In genomic region chr20:62507991-62508640, GRCh38 we compare ENCODE assay signal across 20 cellular contexts. TPM values are rescaled to one million over a fixed set of nuclear protein-coding genes. Genes with fewer than 3 reads are reported as not detected.
DNase-seq lines count a peak whose midpoint lies in the region; ATAC-seq, FAIRE-seq and TF ChIP-seq lines count a peak whose summit lies in the region.
"Had no signal": no experiment of that assay in that cellular context is flagged by ENCODE, and none has a peak within 500 bp of the region (broad histone marks: within the 10 kb centered on the region; RNA-seq: fewer than 3 reads in every experiment).

No MANE protein-coding gene starts in this region.

- H2BK12ac ChIP-seq in neuronal stem cell (ENCODE audit: low read length), result no peak overlapping the region

- H3K23ac ChIP-seq in neuronal stem cell (ENCODE audit: low read depth, low read length, poor library complexity), result no peak overlapping the region

- no peak overlapping the region for H2AFZ ChIP-seq in neuronal stem cell (ENCODE audit: low read length)
- H2AFZ ChIP-seq: GM23248 had no signal

- no peaks in the 10 kb centered on the region for H3K4me1 ChIP-seq in A549
- H3K4me1 ChIP-seq in SJCRH30, result peaks cover 50% of the 10 kb centered on the region
- H3K4me1 ChIP-seq in neuronal stem cell (ENCODE audit: control insufficient read depth in 2 of 2, insufficient read depth in 1 of 2, low read depth in 1 of 2, low read length in 2 of 2), result peaks cover 0 to 14% of the 10 kb centered on the region in 2 donors
- H3K4me1 ChIP-seq in A673 (ENCODE audit: insufficient read depth, low read length, poor library complexity, severe bottlenecking), result no peaks in the 10 kb centered on the region
- H3K4me1 ChIP-seq: BE2C, HAP-1 had no signal

- H3K4me3 ChIP-seq in A549 (no peak overlapping the region), SJCRH30 (no peak overlapping the region), neuronal stem cell (ENCODE audit: low read length in 2 of 2) (no peak overlapping the region), A673 (ENCODE audit: low read depth, low read length, poor library complexity, severe bottlenecking) (no peak overlapping the region)
- H3K4me3 ChIP-seq: GM23248, HAP-1 had no signal

- no peaks in the 10 kb centered on the region for H3K9me3 ChIP-seq in A549
- no peaks in the 10 kb centered on the region for H3K9me3 ChIP-seq in SJCRH30 (replicated peaks)
- H3K9me3 ChIP-seq in neuronal stem cell (replicated peaks in 1 of 2; ENCODE audit: control insufficient read depth in 2 of 2, insufficient read depth in 1 of 2, low read depth in 1 of 2, low read length in 2 of 2), result peaks cover 0 to 2% of the 10 kb centered on the region in 2 donors
- no peaks in the 10 kb centered on the region for H3K9me3 ChIP-seq in A673 (ENCODE audit: low read depth, low read length, poor library complexity, severe bottlenecking)
- H3K9me3 ChIP-seq: BE2C, HAP-1 had no signal

- TF ChIP-seq POLR2A in A549 (IDR thresholded peaks at IDR 0.05; ENCODE audit: low read length), result no peak

- H4K91ac ChIP-seq in neuronal stem cell (ENCODE audit: low read depth, low read length, poor library complexity), result no peak overlapping the region

- H4K8ac ChIP-seq in neuronal stem cell (ENCODE audit: low read depth, low read length), result no peak overlapping the region

- no peak for TF ChIP-seq EP300 in A549 (IDR thresholded peaks at IDR 0.05)

- TF ChIP-seq CTCF in A549 (IDR thresholded peaks at IDR 0.05), result no peak
- 0 out of 2 replicates have a peak, but pooled peaks have one; percentile 2 for TF ChIP-seq CTCF in GM12874 (IDR thresholded peaks at IDR 0.05; ENCODE audit: insufficient read depth, low read depth, low read length)
- no peak for TF ChIP-seq CTCF in A673 (conservative IDR thresholded peaks at IDR 0.05; ENCODE audit: low read depth, low read length)

- no peak overlapping the region for H2BK120ac ChIP-seq in neuronal stem cell (ENCODE audit: low read depth, low read length)

- ATAC-seq in A549, result peak; percentile 14 to 40; a peak in 5 of 6 replicates
- ATAC-seq: T-helper 17 cell had no signal

- no peak for FAIRE-seq in A549 (lab: Jason Lieb, UNC)
- FAIRE-seq: GM19239 had no signal

- H3K27me3 ChIP-seq in SJCRH30 (no peaks in the 10 kb centered on the region), neuronal stem cell (ENCODE audit: control insufficient read depth in 3 of 3, insufficient read depth in 3 of 3, low read depth in 1 of 3, low read length in 3 of 3) (peaks cover 0 to 16% (median 0%) of the 10 kb centered on the region in 3 experiments), A673 (replicated peaks; ENCODE audit: insufficient read depth, low read depth, low read length, poor library complexity) (no peaks in the 10 kb centered on the region)
- H3K27me3 ChIP-seq: BE2C had no signal

- peak overlapping the region; percentile 42 for H2BK5ac ChIP-seq in neuronal stem cell (ENCODE audit: low read length)

- WGBS in A549 (ENCODE audit: missing lambda C conversion rate), result 91% methylated on average over 11 of the region's 22 CpGs
- no CpG with 5 or more reads among the region's 22 CpGs for WGBS in neuronal stem cell (ENCODE audit: extremely low coverage in 2 of 2, insufficient read length in 2 of 2, insufficient replicate concordance in 1 of 2), 2 donors

- DNase-seq in A549 (ENCODE audit: low read depth in 1 of 2, low spot score in 1 of 2), result no peak
- DNase-seq in SJCRH30, result no peak
- DNase-seq in neuronal stem cell (ENCODE audit: low spot score), result no peak
- DNase-seq in HK-2 (ENCODE audit: unreplicated experiment), result no peak
- no peak for DNase-seq in A673 (ENCODE audit: low spot score)
- DNase-seq in NCI-H1105 treated with DMSO at 0.1 percent for 48 hours (lab: John Stamatoyannopoulos, UW), result no peak
- DNase-seq: BE2C, DMS153, GM23248, NCI-H1105, NCI-H146, NCI-H1930, NCI-H2107, NCI-H446, T-helper 17 cell had no signal

- H2AK5ac ChIP-seq in neuronal stem cell (ENCODE audit: low read depth, low read length), result peak overlapping the region; percentile 68

- POLR2A ChIA-PET in A549 (lab: Yijun Ruan, JAX), result interaction anchor here (0.5 kb wide), 1 partner anchor 31 kb away, joined by 4 read pairs; no protein-coding TSS in a partner anchor
- POLR2A ChIA-PET in A673 (lab: Charles Lee; ENCODE audit: low non-redundant PET), result no interaction called here

- H3K79me1 ChIP-seq in neuronal stem cell (ENCODE audit: low read depth, low read length), result peaks cover 4% of the 10 kb centered on the region

- H3K18ac ChIP-seq in neuronal stem cell (ENCODE audit: low read length), result peak overlapping the region; percentile 48

- CTCF ChIA-PET in A549 (lab: Yijun Ruan, JAX) (interaction anchor here (1.5 to 2.3 kb wide), 4 partner anchors 9 to 109 kb away, joined by 4 to 10 read pairs (median 10); no protein-coding TSS in a partner anchor), A673 (lab: Charles Lee) (no interaction called here)

- H3K36me3 ChIP-seq in SJCRH30, result no peaks in the 10 kb centered on the region
- H3K36me3 ChIP-seq in neuronal stem cell (replicated peaks in 1 of 2; ENCODE audit: control insufficient read depth in 2 of 2, insufficient read depth in 2 of 2, low read length in 2 of 2), result no peaks in the 10 kb centered on the region
- H3K36me3 ChIP-seq in A673 (ENCODE audit: insufficient read depth, low read length, poor library complexity, severe bottlenecking), result no peaks in the 10 kb centered on the region
- H3K36me3 ChIP-seq: BE2C, HAP-1 had no signal

- H3K9ac ChIP-seq in neuronal stem cell (ENCODE audit: low read depth, low read length, poor library complexity), result no peak overlapping the region
- H3K9ac ChIP-seq: GM23248 had no signal

- H3K27ac ChIP-seq in A549, result no peak overlapping the region
- H3K27ac ChIP-seq in SJCRH30, result peak overlapping the region; percentile 22
- H3K27ac ChIP-seq in neuronal stem cell (replicated peaks; ENCODE audit: low read length), result no peak overlapping the region
- no peak overlapping the region for H3K27ac ChIP-seq in A673 (ENCODE audit: low read depth, low read length, poor library complexity, severe bottlenecking)
- H3K27ac ChIP-seq: GM23248, HL-60, RWPE1 had no signal

- no peak overlapping the region for H3K4me2 ChIP-seq in A549
- H3K4me2 ChIP-seq in neuronal stem cell (ENCODE audit: insufficient read depth, low read length, poor library complexity, severe bottlenecking), result no peak overlapping the region

- H3K14ac ChIP-seq in neuronal stem cell (ENCODE audit: low read length), result peak overlapping the region; percentile 56

- TF ChIP-seq RAD21 in A549 (conservative IDR thresholded peaks at IDR 0.05 in 1 of 2, IDR thresholded peaks at IDR 0.05 in 1 of 2), result no peak

- H3K4ac ChIP-seq in neuronal stem cell (ENCODE audit: low read length), result peak overlapping the region; percentile 76

- H2BK15ac ChIP-seq in neuronal stem cell (ENCODE audit: low read length), result peak overlapping the region; percentile 7

- no TSS peak for BruUV-seq in A673 (replicated peaks; lab: Mats Ljungman, UMichigan)

- intact Hi-C loops in A673 (cut with micrococcal nuclease; ENCODE audit: unreplicated experiment), result no loop called here

TF ChIP-seq in A549, 52 proteins besides CTCF, POLR2A, EP300 and RAD21:
- TF ChIP-seq CHD2 (IDR thresholded peaks at IDR 0.05; ENCODE audit: low read length, partially characterized antibody) (no peak), NFE2L2 (conservative IDR thresholded peaks at IDR 0.05; ENCODE audit: low read length) (no peak), ZSCAN20 (CRISPR knock-in tag; IDR thresholded peaks at IDR 0.05) (no peak), HMGXB4 (CRISPR knock-in tag; IDR thresholded peaks at IDR 0.05; ENCODE audit: borderline replicate concordance) (no peak), RARB (CRISPR knock-in tag; IDR thresholded peaks at IDR 0.05) (no peak), ATOH8 (CRISPR knock-in tag; IDR thresholded peaks at IDR 0.05; ENCODE audit: low read depth) (no peak), JUN (IDR thresholded peaks at IDR 0.05) (no peak), FOXS1 (CRISPR knock-in tag; IDR thresholded peaks at IDR 0.05) (no peak), FOSB (CRISPR knock-in tag; IDR thresholded peaks at IDR 0.05) (no peak), SREBF2 (IDR thresholded peaks at IDR 0.05) (no peak), CEBPB (IDR thresholded peaks at IDR 0.05) (no peak), NR3C1 (IDR thresholded peaks at IDR 0.05) (no peak), EHF (CRISPR knock-in tag; IDR thresholded peaks at IDR 0.05) (no peak)
TF ChIP-seq in A549: peak in this region for 0.

RNA-seq across cellular contexts. Expression of gene GATA5, which starts 32.3 kb away (rescaled TPM):
- polyA plus RNA-seq in A549 (2011; rRNA removed), result 0.21 and 0.22 TPM in 2 replicates
- polyA plus RNA-seq in A549 (2012; cell fraction: cytosol; rRNA removed), result 0.32 and 0.52 TPM in 2 replicates
- 0.28 and 0.49 TPM in 2 replicates for polyA plus RNA-seq in A549 (2012; cell fraction: nucleus; rRNA removed)
- polyA plus RNA-seq in A549 (2017; fragmentation: RNase III; extraction: RNeasy Plus Mini Kit Qiagen cat#74134 plus additional on column Dnase treatment), result 0.45 to 0.82 TPM (median 0.72 TPM) in 3 replicates
- 0.29 TPM in 2 replicates for polyA minus RNA-seq in A549 (2011; rRNA and poly(A)+ RNA removed)
- not detected in 2 replicates for total RNA-seq in SJCRH30 (2014; rRNA removed; shearing (Covaris generic))
- 0.08 TPM for polyA plus RNA-seq in neuronal stem cell (2013, experiment 1 of 2)
- polyA plus RNA-seq in neuronal stem cell (2013, experiment 2 of 2), result 0.11 TPM
- not detected in 2 replicates for total RNA-seq in A673 (2021)
- total RNA-seq: GM23248, T-helper 17 cell had no signal
- polyA plus RNA-seq: GM23248 had no signal
